ENCODE assay signal across 21 cellular contexts in the genomic region with DNA sequence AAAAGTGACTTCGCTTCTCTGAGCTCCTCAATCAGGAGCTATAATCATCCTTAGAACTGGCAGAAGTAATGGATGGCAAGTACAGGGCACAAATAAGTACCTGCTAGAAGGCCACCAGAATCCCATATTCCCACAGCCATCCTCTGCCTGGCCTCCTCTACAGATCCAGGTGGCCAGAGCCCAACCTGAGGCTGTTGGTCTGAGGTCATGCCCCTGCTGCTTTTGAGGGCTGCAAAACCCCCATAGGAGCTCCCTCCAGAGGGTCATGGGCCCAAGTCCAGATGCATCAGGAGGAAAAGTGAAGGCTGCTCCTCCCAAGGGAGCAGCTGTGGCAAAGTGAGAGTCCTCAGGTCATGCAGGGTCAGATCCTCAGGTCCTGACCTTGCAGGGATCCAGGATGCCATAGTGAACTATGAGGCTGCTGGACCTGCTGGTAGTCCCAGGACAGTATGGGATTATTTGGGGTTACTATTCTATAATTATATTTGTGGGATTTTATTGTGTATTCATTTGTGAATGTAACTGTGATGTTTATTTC. TPM values are rescaled to one million over a fixed set of nuclear protein-coding genes. Genes with fewer than 3 reads are reported as not detected.
"Had no signal": no experiment of that assay in that cellular context is flagged by ENCODE, and none has a peak within 500 bp of the region (broad histone marks: within the 10 kb centered on the region; RNA-seq: fewer than 3 reads in every experiment).

No MANE protein-coding gene starts in this region.

- H3K27ac Mint-ChIP-seq: activated CD4-positive, alpha-beta T cell treated with anti-CD3 and anti-CD28 coated beads for 36 hours; activated CD8-positive, alpha-beta T cell treated with anti-CD3 and anti-CD28 coated beads, Interleukin-2, amount 10 ng/mL, durations not matched to agents 7 days and 5 days; activated naive CD4-positive, alpha-beta T cell treated with anti-CD3 and anti-CD28 coated beads, Interleukin-2, amount 10 ng/mL, durations not matched to agents 7 days and 5 days; activated naive CD8-positive, alpha-beta T cell treated with anti-CD3 and anti-CD28 coated beads, Interleukin-2, amount 10 ng/mL, durations not matched to agents 7 days and 5 days; T-helper 2 cell treated with Interferon-gamma antibody and Interleukin-4, amounts not matched to agents 5 μg/mL and 100 μg/mL, for 36 hours had no signal

- H3K9me3 Mint-ChIP-seq: activated naive CD4-positive, alpha-beta T cell treated with anti-CD3 and anti-CD28 coated beads, Interleukin-2, amount 10 ng/mL, durations not matched to agents 7 days and 5 days; activated naive CD8-positive, alpha-beta T cell treated with anti-CD3 and anti-CD28 coated beads, Interleukin-2, amount 10 ng/mL, durations not matched to agents 7 days and 5 days; T-cell; T-helper 2 cell treated with Interferon-gamma antibody and Interleukin-4, amounts not matched to agents 5 μg/mL and 100 μg/mL, for 36 hours had no signal

- H3K4me3 Mint-ChIP-seq: activated CD4-positive, alpha-beta T cell treated with anti-CD3 and anti-CD28 coated beads for 36 hours; activated CD8-positive, alpha-beta T cell treated with anti-CD3 and anti-CD28 coated beads, Interleukin-2, amount 10 ng/mL, durations not matched to agents 7 days and 5 days; activated naive CD4-positive, alpha-beta T cell treated with anti-CD3 and anti-CD28 coated beads, Interleukin-2, amount 10 ng/mL, durations not matched to agents 7 days and 5 days; activated naive CD8-positive, alpha-beta T cell treated with anti-CD3 and anti-CD28 coated beads, Interleukin-2, amount 10 ng/mL, durations not matched to agents 7 days and 5 days; T-helper 2 cell treated with Interferon-gamma antibody and Interleukin-4, amounts not matched to agents 5 μg/mL and 100 μg/mL, for 36 hours had no signal

- H3K36me3 ChIP-seq: gastrocnemius medialis, left lung, lower lobe of right lung, suprapubic skin, tibial artery had no signal

- ATAC-seq: activated CD4-positive, alpha-beta T cell treated with anti-CD3 and anti-CD28 coated beads for 36 hours; activated CD8-positive, alpha-beta T cell treated with anti-CD3 and anti-CD28 coated beads, Interleukin-2, amount 10 ng/mL, durations not matched to agents 7 days and 5 days; gastrocnemius medialis; right cardiac atrium; T-cell had no signal

- H3K27ac ChIP-seq: gastrocnemius medialis had no signal

- H3K9me3 ChIP-seq: gastrocnemius medialis, left lung, lower lobe of right lung, suprapubic skin, tibial artery had no signal

- H3K4me3 ChIP-seq: gastrocnemius medialis, left lung, lower lobe of right lung, suprapubic skin, tibial artery had no signal

- H3K27me3 ChIP-seq: suprapubic skin, tibial artery had no signal

- DNase-seq: activated CD4-positive, alpha-beta T cell treated with anti-CD3 and anti-CD28 coated beads for 36 hours; activated CD4-positive, CD25-positive, alpha-beta regulatory T cell; activated CD8-positive, alpha-beta T cell treated with anti-CD3 and anti-CD28 coated beads, Interleukin-2, amount 10 ng/mL, durations not matched to agents 7 days and 5 days; activated effector memory CD4-positive, alpha-beta T cell treated with anti-CD3 and anti-CD28 coated beads, Interleukin-2, amount 50 U/mL, for 16 hours; activated naive CD4-positive, alpha-beta T cell treated with anti-CD3 and anti-CD28 coated beads, Interleukin-2, amount 10 ng/mL, durations not matched to agents 7 days and 5 days; activated naive CD8-positive, alpha-beta T cell treated with anti-CD3 and anti-CD28 coated beads, Interleukin-2, amount 10 ng/mL, durations not matched to agents 7 days and 5 days; activated T-cell treated with anti-CD3 and anti-CD28 coated beads for 4 hours; gastrocnemius medialis; glutamatergic neuron; left lung; lower lobe of right lung; occipital lobe; right cardiac atrium; stimulated activated CD4-positive, alpha-beta T cell treated with anti-CD3 and anti-CD28 coated beads, Interleukin-15, amount 100 ng/mL, for 24 hours; stimulated activated CD4-positive, alpha-beta T cell treated with anti-CD3 and anti-CD28 coated beads, Interleukin-2, amount 100 ng/mL, for 24 hours; stimulated activated naive CD4-positive, alpha-beta T cell; T-cell had no signal

- H3K36me3 Mint-ChIP-seq: activated naive CD8-positive, alpha-beta T cell treated with anti-CD3 and anti-CD28 coated beads, Interleukin-2, amount 10 ng/mL, durations not matched to agents 7 days and 5 days; T-cell had no signal

RNA-seq across cellular contexts. Expression of gene DLEC1, which starts 6.6 kb away (rescaled TPM):
- total RNA-seq: gastrocnemius medialis had no signal

RNA-seq across cellular contexts. Expression of gene VILL, which starts 41.8 kb away (rescaled TPM):
- polyA plus RNA-seq: neural cell had no signal
